Comparison of ENCODE assay signal across 18 cellular contexts in genomic region chr5:150105898-150106615, GRCh38. TPM values are rescaled to one million over a fixed set of nuclear protein-coding genes. Genes with fewer than 3 reads are reported as not detected.
DNase-seq lines count a peak whose midpoint lies in the region; ATAC-seq, FAIRE-seq and TF ChIP-seq lines count a peak whose summit lies in the region.
"Had no signal": no experiment of that assay in that cellular context is flagged by ENCODE, and none has a peak within 500 bp of the region (broad histone marks: within the 10 kb centered on the region; RNA-seq: fewer than 3 reads in every experiment).

No MANE protein-coding gene starts in this region.

- H3K9ac ChIP-seq in colonic mucosa (ENCODE audit: low read depth in 2 of 2, low read length in 2 of 2) (no peak overlapping the region), HepG2 (ENCODE audit: insufficient read depth, low read depth, low read length) (no peak overlapping the region)

- H3K9me3 ChIP-seq in Caco-2, result no peaks in the 10 kb centered on the region
- H3K9me3 ChIP-seq in colonic mucosa, result no peaks in the 10 kb centered on the region
- no peaks in the 10 kb centered on the region for H3K9me3 ChIP-seq in HepG2 (ENCODE audit: low read length)
- H3K9me3 ChIP-seq in spleen, result no peaks in the 10 kb centered on the region
- H3K9me3 ChIP-seq: adrenal gland, psoas muscle had no signal

- H3K27me3 ChIP-seq in Caco-2 (replicated peaks; ENCODE audit: control insufficient read depth, insufficient read depth, low read length) (no peaks in the 10 kb centered on the region), colonic mucosa (no peaks in the 10 kb centered on the region), HepG2 (ENCODE audit: control insufficient read depth in 1 of 2, insufficient read depth in 2 of 2, low read length in 2 of 2) (peaks cover 0 to 5% of the 10 kb centered on the region in 2 experiments; a peak in 2 of 5 replicates), spleen (replicated peaks in 1 of 7) (peaks cover 0 to under 1% (median 0%) of the 10 kb centered on the region in 7 donors)
- H3K27me3 ChIP-seq: adrenal gland had no signal

- H3K27me3 Mint-ChIP-seq in Caco-2 (ENCODE audit: insufficient read depth, unreplicated experiment), result no peaks in the 10 kb centered on the region

- no peak for TF ChIP-seq RAD21 in HepG2 (CRISPR knock-in tag; IDR thresholded peaks at IDR 0.05)

- TF ChIP-seq CTCF in Caco-2 (IDR thresholded peaks at IDR 0.05; ENCODE audit: insufficient read depth in 1 of 2, low read depth in 1 of 2, low read length in 1 of 2, severe bottlenecking in 1 of 2, unreplicated experiment in 1 of 2) (no peak), colonic mucosa (IDR thresholded peaks at IDR 0.05) (no peak), HepG2 (CRISPR knock-in tag; IDR thresholded peaks at IDR 0.05) (no peak), spleen (IDR thresholded peaks at IDR 0.05 in 8 of 11, conservative IDR thresholded peaks at IDR 0.05 in 3 of 11) (no peak)

- H3K79me2 ChIP-seq in HepG2 (ENCODE audit: insufficient read depth, low read length), result no peaks in the 10 kb centered on the region

- H3K36me3 ChIP-seq in Caco-2 (ENCODE audit: control insufficient read depth, insufficient read depth, low read length), result no peaks in the 10 kb centered on the region
- no peaks in the 10 kb centered on the region for H3K36me3 ChIP-seq in colonic mucosa
- no peaks in the 10 kb centered on the region for H3K36me3 ChIP-seq in HepG2 (replicated peaks in 1 of 2; ENCODE audit: control insufficient read depth in 1 of 2, insufficient read depth in 2 of 2, low read length in 2 of 2)
- H3K36me3 ChIP-seq in spleen, result no peaks in the 10 kb centered on the region
- H3K36me3 ChIP-seq: adrenal gland had no signal

- H3K9me3 Mint-ChIP-seq in Caco-2 (ENCODE audit: unreplicated experiment), result no peaks in the 10 kb centered on the region
- H3K9me3 Mint-ChIP-seq: activated CD4-positive, alpha-beta T cell treated with anti-CD3 and anti-CD28 coated beads, Interleukin-2, amount 10 ng/mL, durations not matched to agents 7 days and 5 days; natural killer cell had no signal

- ATAC-seq in HepG2 (peak; percentile 46), GM21619 (IDR thresholded peaks at IDR 0.05; ENCODE audit: unreplicated experiment) (no peak)
- ATAC-seq: natural killer cell, psoas muscle had no signal

- H3K4me3 ChIP-seq in Caco-2 (ENCODE audit: low read depth, low read length) (no peak overlapping the region), colonic mucosa (no peak overlapping the region), HepG2 (replicated peaks in 1 of 3; ENCODE audit: insufficient read depth in 1 of 3, low read depth in 2 of 3, low read length in 3 of 3) (no peak overlapping the region), spleen (no peak overlapping the region)
- H3K4me3 ChIP-seq: adrenal gland, psoas muscle had no signal

- WGBS in HepG2 (ENCODE audit: low lambda C conversion rate), result 58% methylated on average over 6 of the region's 7 CpGs
- 75 to 85% (median 83%) methylated on average over 5 to 7 of the region's 7 CpGs for WGBS in spleen, 5 donors

- peaks cover 32% of the 10 kb centered on the region for H3K4me1 ChIP-seq in Caco-2
- H3K4me1 ChIP-seq in colonic mucosa, result peaks cover 5% of the 10 kb centered on the region
- H3K4me1 ChIP-seq in HepG2 (ENCODE audit: insufficient read depth, low read length), result peaks cover 22% of the 10 kb centered on the region
- peaks cover 0 to 24% (median 6%) of the 10 kb centered on the region in 6 donors for H3K4me1 ChIP-seq in spleen
- H3K4me1 ChIP-seq: psoas muscle had no signal

- TF ChIP-seq EP300 in HepG2 (IDR thresholded peaks at IDR 0.05; ENCODE audit: low read depth in 2 of 2, low read length in 2 of 2), result no peak
- TF ChIP-seq EP300 in HepG2 (CRISPR knock-in tag; IDR thresholded peaks at IDR 0.05; ENCODE audit: borderline replicate concordance), result no peak

- H4K20me1 ChIP-seq in HepG2 (ENCODE audit: insufficient read depth, low read length), result no peaks in the 10 kb centered on the region

- no peak overlapping the region for H3K4me3 Mint-ChIP-seq in Caco-2 (ENCODE audit: unreplicated experiment)
- H3K4me3 Mint-ChIP-seq: activated CD4-positive, alpha-beta T cell treated with anti-CD3 and anti-CD28 coated beads, Interleukin-2, amount 10 ng/mL, durations not matched to agents 7 days and 5 days; natural killer cell had no signal

- DNase-seq in Caco-2 (no peak), colonic mucosa (no peak), HepG2 (ENCODE audit: low spot score) (no peak), posterior vena cava (ENCODE audit: low spot score) (peak; percentile 78), erythroblast (lab: John Stamatoyannopoulos, UW) (no peak), spleen (no peak)
- DNase-seq: activated CD4-positive, alpha-beta T cell treated with anti-CD3 and anti-CD28 coated beads, Interleukin-2, amount 10 ng/mL, durations not matched to agents 7 days and 5 days; activated gamma-delta T cell; natural killer cell; NCI-H1105; NCI-H2081 treated with DMSO at 0.1 percent for 48 hours; psoas muscle; stimulated activated CD4-positive, alpha-beta T cell treated with anti-CD3 and anti-CD28 coated beads, Interleukin-12 subunit alpha, Interleukin-12 subunit beta, amount 100 ng/mL, for 4 hours had no signal

- POLR2A ChIA-PET in Caco-2 (lab: Charles Lee), result no interaction called here
- POLR2A ChIA-PET in HepG2 (lab: Yijun Ruan, JAX), result no interaction called here

- no peak overlapping the region for H3K4me2 ChIP-seq in HepG2 (ENCODE audit: low read depth, low read length)

- peak overlapping the region; percentile 69 for H3K27ac ChIP-seq in colonic mucosa
- H3K27ac ChIP-seq in HepG2 (ENCODE audit: extremely low read length, insufficient read depth, low read length), result no peak overlapping the region
- peak overlapping the region in 3 of 8 donors; percentile 23 to 40 (median 38) for H3K27ac ChIP-seq in spleen
- H3K27ac ChIP-seq: adrenal gland, psoas muscle, RWPE1 had no signal

- H3K4me1 Mint-ChIP-seq in Caco-2 (ENCODE audit: low read depth, unreplicated experiment), result peaks cover 35% of the 10 kb centered on the region
- H3K4me1 Mint-ChIP-seq: natural killer cell had no signal

- no peaks in the 10 kb centered on the region for H3K36me3 Mint-ChIP-seq in Caco-2 (ENCODE audit: insufficient read depth, unreplicated experiment)
- H3K36me3 Mint-ChIP-seq: natural killer cell had no signal

- intact Hi-C loops in Caco-2 (cut with micrococcal nuclease; ENCODE audit: unreplicated experiment), result no loop called here
- intact Hi-C loops in colonic mucosa (cut with DNase I), result no loop called here
- intact Hi-C loops in HepG2 (cut with micrococcal nuclease; ENCODE audit: unreplicated experiment), result no loop called here
- intact Hi-C loops in posterior vena cava (cut with DNase I), result no loop called here
- intact Hi-C loops in spleen (cut with DNase I; ENCODE audit: low total_unique reads), result no loop called here

- no peak overlapping the region for H2AFZ ChIP-seq in HepG2 (ENCODE audit: low read length)

- no peak for FAIRE-seq in HepG2 (lab: Jason Lieb, UNC)
- FAIRE-seq: G401.6 had no signal

- CTCF ChIA-PET in Caco-2 (lab: Charles Lee), result interaction anchor here (0.5 kb wide), 1 partner anchor 305 kb away, joined by 5 read pairs; no protein-coding TSS in a partner anchor
- CTCF ChIA-PET in HepG2 (lab: Yijun Ruan, JAX; ENCODE audit: low intra/inter-chr PET ratio, low total read pairs), result no interaction called here

- BruUV-seq in Caco-2 (replicated peaks; lab: Mats Ljungman, UMichigan) (no TSS peak), HepG2 (replicated peaks; lab: Mats Ljungman, UMichigan) (no TSS peak)

- H3K27ac Mint-ChIP-seq in Caco-2 (ENCODE audit: unreplicated experiment), result peak overlapping the region; percentile 8
- H3K27ac Mint-ChIP-seq: activated CD4-positive, alpha-beta T cell treated with anti-CD3 and anti-CD28 coated beads, Interleukin-2, amount 10 ng/mL, durations not matched to agents 7 days and 5 days; natural killer cell had no signal

- in situ Hi-C loops in HepG2 (cut with HindIII; ENCODE audit: extremely low pct_ligation_motif_present, low pct_unique_long_range_greater_than_20kb), result no loop called here

- TF ChIP-seq POLR2A in HepG2 (IDR thresholded peaks at IDR 0.05; ENCODE audit: insufficient read depth in 1 of 2, low read depth in 2 of 2, low read length in 2 of 2) (no peak), erythroblast (IDR thresholded peaks at IDR 0.05; ENCODE audit: low read length) (no peak), spleen (IDR thresholded peaks at IDR 0.05) (no peak)

RNA-seq across cellular contexts. Expression of gene CSF1R, which starts 19.7 kb away (rescaled TPM):
- total RNA-seq in Caco-2 (2022), result 5.8 and 8.2 TPM in 2 replicates
- total RNA-seq in colonic mucosa, result 10 to 100 TPM in 1 of 2 donors, 1 to 10 TPM in 1; 7.2 to 26.1 TPM
- not detected in 2 replicates for total RNA-seq in HepG2 (2016; rRNA removed; fragmentation: Illumina TruSeq; extraction: Trizol)
- total RNA-seq in HepG2 (2016; cell fraction: cytosol; rRNA removed; fragmentation: Illumina TruSeq; extraction: Trizol; ENCODE audit: low read depth), result not detected in 2 replicates
- total RNA-seq in HepG2 (2016; cell fraction: insoluble cytoplasmic fraction; rRNA removed; fragmentation: Illumina TruSeq; extraction: Trizol), result not detected in 2 replicates
- not detected in 2 replicates for total RNA-seq in HepG2 (2016; cell fraction: membrane; rRNA removed; fragmentation: Illumina TruSeq; extraction: Trizol)
- not detected in 2 replicates for total RNA-seq in HepG2 (2016; cell fraction: nucleus; rRNA removed; fragmentation: Illumina TruSeq; extraction: Trizol)
- 0.01 TPM in 1 of 2 replicates, not detected in the other for polyA plus RNA-seq in HepG2 (2011; rRNA removed)
- polyA plus RNA-seq in HepG2 (2011; cell fraction: cytosol; rRNA removed), result 0.01 TPM in 1 of 2 replicates, not detected in the other
- polyA plus RNA-seq in HepG2 (2011; cell fraction: nucleus; rRNA removed), result 0.03 TPM in 1 of 2 replicates, not detected in the other
- 0.07 TPM in 1 of 2 replicates, not detected in the other for polyA plus RNA-seq in HepG2 (2012)
- not detected in 2 replicates for polyA plus RNA-seq in HepG2 (2016; cell fraction: cytosol; fragmentation: Illumina TruSeq; extraction: Trizol; ENCODE audit: low read depth)
- not detected in 2 replicates for polyA plus RNA-seq in HepG2 (2016; cell fraction: insoluble cytoplasmic fraction; fragmentation: Illumina TruSeq; extraction: Trizol; ENCODE audit: low read depth)
- polyA plus RNA-seq in HepG2 (2016; cell fraction: membrane; fragmentation: Illumina TruSeq; extraction: Trizol; ENCODE audit: low read depth), result not detected in 2 replicates
- polyA plus RNA-seq in HepG2 (2016; cell fraction: nucleus; fragmentation: Illumina TruSeq; extraction: Trizol; ENCODE audit: insufficient read depth, low read depth), result not detected in 2 replicates
- 0.58 TPM in 1 of 2 replicates, not detected in the other for polyA minus RNA-seq in HepG2 (2011; rRNA and poly(A)+ RNA removed; ENCODE audit: low replicate concordance)
- polyA minus RNA-seq in HepG2 (2011; cell fraction: cytosol; rRNA and poly(A)+ RNA removed), result not detected in 2 replicates
- not detected in 2 replicates for polyA minus RNA-seq in HepG2 (2011; cell fraction: nucleus; rRNA and poly(A)+ RNA removed)
- total RNA-seq in posterior vena cava, result 10 to 100 TPM; 30.8 to 55.1 TPM
- 100 to 1,000 TPM; 285 to 429 (median 312) TPM for total RNA-seq in spleen
- 10 to 100 TPM; 23.1 to 30.1 (median 28.2) TPM for polyA plus RNA-seq in spleen
- total RNA-seq: lung microvascular endothelial cell had no signal

RNA-seq across cellular contexts. Expression of gene PDGFRB, which starts 49.6 kb away (rescaled TPM):
- total RNA-seq in Caco-2 (2022) (5.9 and 7.2 TPM in 2 replicates), colonic mucosa (10 to 100 TPM in 1 of 2 donors, 1 to 10 TPM in 1; 8.6 to 18.1 TPM), HepG2 (2016; rRNA removed; fragmentation: Illumina TruSeq; extraction: Trizol) (1.5 and 4.0 TPM in 2 replicates), posterior vena cava (100 to 1,000 TPM; 251 to 394 TPM), spleen (100 to 1,000 TPM in 3 of 7 donors, 10 to 100 TPM in 4; 66.8 to 144 (median 97.1) TPM)
- 1.3 and 1.5 TPM in 2 replicates for total RNA-seq in HepG2 (2016; cell fraction: cytosol; rRNA removed; fragmentation: Illumina TruSeq; extraction: Trizol; ENCODE audit: low read depth)
- total RNA-seq in HepG2 (2016; cell fraction: insoluble cytoplasmic fraction; rRNA removed; fragmentation: Illumina TruSeq; extraction: Trizol), result 2.3 and 5.0 TPM in 2 replicates
- total RNA-seq in HepG2 (2016; cell fraction: membrane; rRNA removed; fragmentation: Illumina TruSeq; extraction: Trizol), result 2.2 and 3.9 TPM in 2 replicates
- 3.0 and 4.6 TPM in 2 replicates for total RNA-seq in HepG2 (2016; cell fraction: nucleus; rRNA removed; fragmentation: Illumina TruSeq; extraction: Trizol)
- polyA plus RNA-seq in HepG2 (2011; rRNA removed) (15.3 and 21.0 TPM in 2 replicates), spleen (10 to 100 TPM; 12.8 to 27.4 (median 14.2) TPM)
- polyA plus RNA-seq in HepG2 (2011; cell fraction: cytosol; rRNA removed), result 8.7 and 14.4 TPM in 2 replicates
- polyA plus RNA-seq in HepG2 (2011; cell fraction: nucleus; rRNA removed), result 26.2 and 40.5 TPM in 2 replicates
- polyA plus RNA-seq in HepG2 (2012), result 6.3 and 14.3 TPM in 2 replicates
- polyA plus RNA-seq in HepG2 (2016; cell fraction: cytosol; fragmentation: Illumina TruSeq; extraction: Trizol; ENCODE audit: low read depth), result 0.71 and 1.4 TPM in 2 replicates
- 1.6 TPM in 2 replicates for polyA plus RNA-seq in HepG2 (2016; cell fraction: insoluble cytoplasmic fraction; fragmentation: Illumina TruSeq; extraction: Trizol; ENCODE audit: low read depth)
- polyA plus RNA-seq in HepG2 (2016; cell fraction: membrane; fragmentation: Illumina TruSeq; extraction: Trizol; ENCODE audit: low read depth), result 1.5 and 1.7 TPM in 2 replicates
- polyA plus RNA-seq in HepG2 (2016; cell fraction: nucleus; fragmentation: Illumina TruSeq; extraction: Trizol; ENCODE audit: insufficient read depth, low read depth), result 3.9 TPM in 2 replicates
- 9.0 and 60.1 TPM in 2 replicates for polyA minus RNA-seq in HepG2 (2011; rRNA and poly(A)+ RNA removed; ENCODE audit: low replicate concordance)
- 6.6 and 10.6 TPM in 2 replicates for polyA minus RNA-seq in HepG2 (2011; cell fraction: cytosol; rRNA and poly(A)+ RNA removed)
- 24.5 and 47.1 TPM in 2 replicates for polyA minus RNA-seq in HepG2 (2011; cell fraction: nucleus; rRNA and poly(A)+ RNA removed)

Comparison
In these comparisons a context has a peak if more than half of its experiments do, and no peak if none do; other contexts are left out.
1. RNA of gene CSF1R, which starts 19.7 kb away (total RNA-seq): 285 to 429 TPM in spleen; 30.8 to 55.1 TPM in posterior vena cava, 7.2 to 26.1 TPM in colonic mucosa, 5.8 to 8.2 TPM in Caco-2 and not detected in HepG2; every median in the first group is over 4 times any median in the second.